In genomic region chr7:156792611-156793010, GRCh38 we compare ENCODE assay signal across 24 cellular contexts.
"Had no signal": no experiment of that assay in that cellular context is flagged by ENCODE, and none has a peak within 500 bp of the region (broad histone marks: within the 10 kb centered on the region; RNA-seq: fewer than 3 reads in every experiment).

No MANE protein-coding gene starts in this region.

- ATAC-seq: activated CD4-positive, CD25-positive, alpha-beta regulatory T cell treated with anti-CD3 and anti-CD28 coated beads, Interleukin-2, amount 50 U/mL, for 24 hours; heart right ventricle; stimulated activated memory B cell treated with anti-CD40 and anti-IgM and Interleukin-4, amounts not matched to agents 10 μg/mL and 1 μg/mL and 100 μg/mL, for 72 hours; stimulated activated naive CD8-positive, alpha-beta T cell treated with anti-CD3 and anti-CD28 coated beads, Interleukin-15, amount 100 ng/mL, for 72 hours; T-helper 17 cell had no signal

- H3K27ac ChIP-seq: heart right ventricle, neutrophil, upper lobe of left lung, vagina, WERI-Rb-1 had no signal

- H3K4me3 ChIP-seq: heart right ventricle, smooth muscle cell, upper lobe of left lung, vagina had no signal

- DNase-seq: activated CD4-positive, alpha-beta memory T cell treated with anti-CD3 and anti-CD28 coated beads for 36 hours; activated CD4-positive, alpha-beta T cell treated with anti-CD3 and anti-CD28 coated beads for 48 hours; activated CD8-positive, alpha-beta memory T cell treated with anti-CD3 and anti-CD28 coated beads, Interleukin-2, amount 50 U/mL, for 4 hours; activated effector memory CD4-positive, alpha-beta T cell treated with anti-CD3 and anti-CD28 coated beads, Interleukin-2, amount 50 U/mL, for 16 hours; activated naive CD4-positive, alpha-beta T cell treated with anti-CD3 and anti-CD28 coated beads, Interleukin-2, amount 10 ng/mL, durations not matched to agents 7 days and 5 days; activated naive CD8-positive, alpha-beta T cell treated with anti-CD3 and anti-CD28 coated beads, Interleukin-2, amount 10 ng/mL, durations not matched to agents 7 days and 5 days; activated T-cell treated with anti-CD3 and anti-CD28 coated beads, Interleukin-2, amount 50 U/mL, for 1 hour; central memory CD4-positive, alpha-beta T cell; mammary epithelial cell; stimulated activated CD4-positive, alpha-beta T cell treated with anti-CD3 and anti-CD28 coated beads, Interleukin-1b, Interleukin-23, amount 100 ng/mL, for 48 hours; stimulated activated CD4-positive, alpha-beta T cell treated with anti-CD3 and anti-CD28 coated beads, Interleukin-4, amount 100 ng/mL, for 4 hours; stimulated activated CD8-positive, alpha-beta memory T cell treated with anti-CD3 and anti-CD28 coated beads, Interleukin-4, amount 100 ng/mL, for 48 hours; stimulated activated naive CD8-positive, alpha-beta T cell treated with anti-CD3 and anti-CD28 coated beads, Interleukin-15, amount 100 ng/mL, for 72 hours; substantia nigra; T-helper 17 cell; T1000; upper lobe of left lung; WERI-Rb-1 had no signal

- H3K27me3 ChIP-seq: heart right ventricle, neutrophil, upper lobe of left lung, vagina had no signal

- H3K4me1 ChIP-seq: upper lobe of left lung, vagina had no signal

- H3K9me3 ChIP-seq: heart right ventricle, neutrophil, upper lobe of left lung, vagina had no signal

- H3K36me3 ChIP-seq: vagina, WERI-Rb-1 had no signal
